ENCODE assay signal across 8 cellular contexts in the genomic region with DNA sequence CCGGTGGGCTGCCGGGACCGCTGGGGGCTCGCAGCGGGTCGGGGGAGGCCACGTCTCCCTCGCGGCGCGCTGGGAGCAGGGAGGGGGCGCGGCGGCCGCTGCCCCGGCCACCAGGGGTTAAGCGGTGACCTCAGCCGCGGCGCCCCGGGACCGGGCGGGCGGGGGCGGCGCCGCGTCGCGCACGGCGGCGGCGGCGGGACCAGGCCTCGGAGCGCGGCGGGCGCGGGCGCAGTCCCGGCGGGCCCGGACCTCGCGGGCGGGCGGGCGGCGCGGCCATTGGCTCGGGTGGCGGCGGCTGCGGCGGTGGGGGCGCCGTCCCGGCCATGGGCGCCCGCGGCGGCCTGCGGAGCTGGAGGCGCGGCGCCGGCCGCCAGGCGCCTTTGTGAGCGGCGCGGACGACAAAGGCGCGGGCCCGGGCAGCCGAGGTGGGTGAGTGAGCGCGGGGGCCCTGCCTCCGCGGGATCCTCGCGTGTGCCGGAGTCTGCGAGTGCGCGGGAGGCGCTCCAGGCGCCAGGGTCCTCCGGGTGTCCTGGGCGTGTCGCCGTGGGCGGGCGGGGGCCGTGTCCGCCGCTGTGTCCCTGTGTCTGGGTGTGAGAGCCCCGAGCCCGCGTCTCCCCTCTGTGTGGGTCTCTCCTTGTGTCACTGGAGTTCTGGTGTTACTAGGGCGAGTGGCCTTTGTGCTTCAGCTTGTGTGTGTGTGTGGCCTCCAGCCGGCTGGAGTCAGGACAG. TPM values are rescaled to one million over a fixed set of nuclear protein-coding genes. Genes with fewer than 3 reads are reported as not detected.
DNase-seq lines count a peak whose midpoint lies in the region; ATAC-seq and TF ChIP-seq lines count a peak whose summit lies in the region.

A gene with protein sequence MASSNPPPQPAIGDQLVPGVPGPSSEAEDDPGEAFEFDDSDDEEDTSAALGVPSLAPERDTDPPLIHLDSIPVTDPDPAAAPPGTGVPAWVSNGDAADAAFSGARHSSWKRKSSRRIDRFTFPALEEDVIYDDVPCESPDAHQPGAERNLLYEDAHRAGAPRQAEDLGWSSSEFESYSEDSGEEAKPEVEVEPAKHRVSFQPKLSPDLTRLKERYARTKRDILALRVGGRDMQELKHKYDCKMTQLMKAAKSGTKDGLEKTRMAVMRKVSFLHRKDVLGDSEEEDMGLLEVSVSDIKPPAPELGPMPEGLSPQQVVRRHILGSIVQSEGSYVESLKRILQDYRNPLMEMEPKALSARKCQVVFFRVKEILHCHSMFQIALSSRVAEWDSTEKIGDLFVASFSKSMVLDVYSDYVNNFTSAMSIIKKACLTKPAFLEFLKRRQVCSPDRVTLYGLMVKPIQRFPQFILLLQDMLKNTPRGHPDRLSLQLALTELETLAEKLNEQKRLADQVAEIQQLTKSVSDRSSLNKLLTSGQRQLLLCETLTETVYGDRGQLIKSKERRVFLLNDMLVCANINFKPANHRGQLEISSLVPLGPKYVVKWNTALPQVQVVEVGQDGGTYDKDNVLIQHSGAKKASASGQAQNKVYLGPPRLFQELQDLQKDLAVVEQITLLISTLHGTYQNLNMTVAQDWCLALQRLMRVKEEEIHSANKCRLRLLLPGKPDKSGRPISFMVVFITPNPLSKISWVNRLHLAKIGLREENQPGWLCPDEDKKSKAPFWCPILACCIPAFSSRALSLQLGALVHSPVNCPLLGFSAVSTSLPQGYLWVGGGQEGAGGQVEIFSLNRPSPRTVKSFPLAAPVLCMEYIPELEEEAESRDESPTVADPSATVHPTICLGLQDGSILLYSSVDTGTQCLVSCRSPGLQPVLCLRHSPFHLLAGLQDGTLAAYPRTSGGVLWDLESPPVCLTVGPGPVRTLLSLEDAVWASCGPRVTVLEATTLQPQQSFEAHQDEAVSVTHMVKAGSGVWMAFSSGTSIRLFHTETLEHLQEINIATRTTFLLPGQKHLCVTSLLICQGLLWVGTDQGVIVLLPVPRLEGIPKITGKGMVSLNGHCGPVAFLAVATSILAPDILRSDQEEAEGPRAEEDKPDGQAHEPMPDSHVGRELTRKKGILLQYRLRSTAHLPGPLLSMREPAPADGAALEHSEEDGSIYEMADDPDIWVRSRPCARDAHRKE (N-terminal part only) (plus strand): TSS at position 173 of the 729 bp plus-strand sequence. CDS start 40,898 bp downstream, outside the sequence.

- peaks cover 6 to 27% (median 15%) of the 10 kb centered on the region in 4 donors for H3K4me1 ChIP-seq in liver (ENCODE audit: control insufficient read depth in 4 of 4, insufficient read depth in 4 of 4, low read length in 3 of 4)
- peaks cover 38% of the 10 kb centered on the region for H3K4me1 ChIP-seq in suprapubic skin

- TF ChIP-seq RAD21 in liver (IDR thresholded peaks at IDR 0.05), result no peak

- H3K9me3 Mint-ChIP-seq in chondrocyte (ENCODE audit: low read depth), result no peaks in the 10 kb centered on the region

- no peak for ATAC-seq in GM19035 (IDR thresholded peaks at IDR 0.05; ENCODE audit: unreplicated experiment)

- no peak for TF ChIP-seq EP300 in suprapubic skin (IDR thresholded peaks at IDR 0.05)

- no peaks in the 10 kb centered on the region for H3K36me3 ChIP-seq in liver (ENCODE audit: control insufficient read depth in 4 of 4, insufficient read depth in 3 of 4, low read depth in 1 of 4, low read length in 3 of 4)
- no peaks in the 10 kb centered on the region for H3K36me3 ChIP-seq in suprapubic skin

- H3K27ac Mint-ChIP-seq in chondrocyte (ENCODE audit: unreplicated experiment), result peak within 1 kb of the TSS; percentile 87

- H3K27me3 ChIP-seq in HL-60 (ENCODE audit: insufficient read depth, poor library complexity, severe bottlenecking) (peaks cover 28% of the 10 kb centered on the region), liver (ENCODE audit: control insufficient read depth in 4 of 4, insufficient read depth in 4 of 4, low read length in 3 of 4) (no peaks in the 10 kb centered on the region), suprapubic skin (no peaks in the 10 kb centered on the region)

- peak within 1 kb of the TSS; percentile 85 for H3K4me3 Mint-ChIP-seq in chondrocyte (ENCODE audit: unreplicated experiment)

- peak within 1 kb of the TSS; percentile 50 to 77 for H3K9ac ChIP-seq in liver (ENCODE audit: low read depth in 1 of 2, low read length in 2 of 2)

- whole genome bisulfite sequencing in liver, result under 1% methylated on average over 105 of the region's 105 CpGs
- WGBS in suprapubic skin, result no CpG with 5 or more reads among the region's 105 CpGs

- no peaks in the 10 kb centered on the region for H3K9me3 ChIP-seq in liver (ENCODE audit: control insufficient read depth in 4 of 4, low read length in 3 of 4)
- no peaks in the 10 kb centered on the region for H3K9me3 ChIP-seq in suprapubic skin

- no peak for TF ChIP-seq POLR2A in suprapubic skin (IDR thresholded peaks at IDR 0.05)

- H3K4me3 ChIP-seq in AG09309 (ENCODE audit: control insufficient read depth, low read depth, low read length), result peak within 1 kb of the TSS; percentile 81
- H3K4me3 ChIP-seq in HL-60 (replicated peaks; ENCODE audit: insufficient read depth, low read length), result peak within 1 kb of the TSS; percentile 27
- H3K4me3 ChIP-seq in liver (ENCODE audit: low read depth in 1 of 3, low read length in 3 of 3), result peak within 1 kb of the TSS; percentile 73 to 94 (median 85)
- H3K4me3 ChIP-seq in suprapubic skin, result peak within 1 kb of the TSS; percentile 75

- no peaks in the 10 kb centered on the region for H3K27me3 Mint-ChIP-seq in chondrocyte (ENCODE audit: low read depth)

- no peak within 1 kb of the TSS for H3K27ac ChIP-seq in HL-60 (replicated peaks)
- peak within 1 kb of the TSS; percentile 87 to 90 for H3K27ac ChIP-seq in liver (ENCODE audit: low read depth in 1 of 2, low read length in 2 of 2)
- peak within 1 kb of the TSS; percentile 96 for H3K27ac ChIP-seq in suprapubic skin

- peaks cover 23% of the 10 kb centered on the region for H3K4me1 Mint-ChIP-seq in chondrocyte (ENCODE audit: low read depth)

- H3K36me3 Mint-ChIP-seq in chondrocyte (ENCODE audit: low read depth), result no peaks in the 10 kb centered on the region

- TF ChIP-seq CTCF in AG09309 (IDR thresholded peaks at IDR 0.05; ENCODE audit: control insufficient read depth, insufficient read depth, low read depth, low read length, missing control alignments), result no peak
- no peak for TF ChIP-seq CTCF in HL-60 (IDR thresholded peaks at IDR 0.05; ENCODE audit: insufficient read depth, low read length)
- TF ChIP-seq CTCF in chondrocyte (IDR thresholded peaks at IDR 0.05), result no peak
- TF ChIP-seq CTCF in liver (IDR thresholded peaks at IDR 0.05; ENCODE audit: low read depth, low read length, missing input control), result no peak
- no peak for TF ChIP-seq CTCF in suprapubic skin (IDR thresholded peaks at IDR 0.05)

- DNase-seq in AG09309 (ENCODE audit: low read depth), result no peak
- DNase-seq in HL-60 (ENCODE audit: low read depth in 1 of 2, low spot score in 1 of 2), result no peak
- no peak for DNase-seq in chondrocyte (ENCODE audit: low spot score)
- no peak for DNase-seq in suprapubic skin (ENCODE audit: low spot score in 2 of 2)
- DNase-seq in SW480 (ENCODE audit: low spot score), result no peak
- no peak for DNase-seq in glomerular visceral epithelial cell (ENCODE audit: extremely low spot score)

TF ChIP-seq in liver, 16 proteins besides CTCF, POLR2A, EP300 and RAD21 (continues in another document):
- no peak for TF ChIP-seq FOXA2 (IDR thresholded peaks at IDR 0.05)
- no peak for TF ChIP-seq MAX (IDR thresholded peaks at IDR 0.05)
- TF ChIP-seq ZBTB33 (IDR thresholded peaks at IDR 0.05), result no peak
- TF ChIP-seq FOXA1 (IDR thresholded peaks at IDR 0.05), result no peak
- TF ChIP-seq REST (IDR thresholded peaks at IDR 0.05), result no peak

RNA-seq across cellular contexts. Expression of the gene that starts here (rescaled TPM):
- total RNA-seq in chondrocyte (27.3 to 40.6 TPM (median 40.0 TPM) in 3 replicates), liver (100 to 1,000 TPM in 1 of 2 donors, 10 to 100 TPM in 1; 26.3 to 169 TPM), suprapubic skin (100 to 1,000 TPM in 1 of 4 donors, 10 to 100 TPM in 3; 65.0 to 136 (median 94.1) TPM)
- polyA plus RNA-seq in liver, result 10 to 100 TPM; 54.0 to 60.9 TPM

Comparison
In these comparisons a context has a peak if more than half of its experiments do, and no peak if none do; other contexts are left out.
1. H3K4me3 ChIP-seq: peak in every context shown above with its lines; median percentile 85 in liver; 81 in AG09309; 75 in suprapubic skin; 27 in HL-60.